ENCODE assay signal across 12 cellular contexts in the genomic region with DNA sequence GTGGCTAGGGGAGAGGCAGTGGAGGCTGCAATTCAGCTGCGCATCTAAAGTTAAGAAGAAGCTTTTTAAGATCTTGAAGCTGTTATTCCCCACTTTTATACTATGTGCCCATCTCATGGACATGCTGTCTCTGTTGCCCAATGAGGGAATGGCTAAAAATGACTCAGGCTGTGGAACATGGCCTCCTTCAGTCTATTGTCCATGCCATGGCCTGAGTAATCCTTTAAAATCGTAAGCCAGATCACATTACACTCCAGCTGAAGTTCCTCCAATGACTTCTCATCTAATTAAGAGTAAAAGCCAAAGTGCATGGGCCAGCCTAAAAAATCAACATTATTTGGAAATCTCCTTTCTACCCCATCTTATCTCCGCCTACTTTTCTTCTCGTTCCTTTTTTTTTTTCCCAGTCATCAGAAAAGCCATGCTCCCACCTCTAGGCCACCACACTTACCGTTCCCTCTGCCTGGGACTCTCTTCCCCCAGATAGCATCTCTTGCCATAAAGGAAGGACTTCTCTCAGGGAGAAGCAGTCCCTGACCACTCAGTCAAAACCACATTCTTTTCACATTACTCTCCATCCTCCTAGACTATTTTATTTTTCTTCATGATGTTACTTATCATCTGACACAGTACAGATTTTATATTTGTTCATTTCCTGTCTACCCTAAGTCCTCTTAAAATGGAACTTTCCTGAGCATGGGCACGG.
DNase-seq lines count a peak whose midpoint lies in the region; ATAC-seq, FAIRE-seq and TF ChIP-seq lines count a peak whose summit lies in the region.
"Had no signal": no experiment of that assay in that cellular context is flagged by ENCODE, and none has a peak within 500 bp of the region (broad histone marks: within the 10 kb centered on the region; RNA-seq: fewer than 3 reads in every experiment).

No MANE protein-coding gene starts in this region.

- H3K79me1 ChIP-seq in H1 (ENCODE audit: low read depth, low read length), result no peaks in the 10 kb centered on the region
- H3K79me1 ChIP-seq in mesenchymal stem cell (replicated peaks; ENCODE audit: low read length, poor library complexity, severe bottlenecking), result no peaks in the 10 kb centered on the region

- H4K5ac ChIP-seq in H1 (ENCODE audit: insufficient read length, low read depth, low read length), result no peak overlapping the region

- no peaks in the 10 kb centered on the region for H3K23me2 ChIP-seq in H1 (ENCODE audit: low read depth, low read length)

- H3K36me3 ChIP-seq in H1 (ENCODE audit: control insufficient read depth in 2 of 4, insufficient read depth in 4 of 4, low read length in 3 of 4), result no peaks in the 10 kb centered on the region
- no peaks in the 10 kb centered on the region for H3K36me3 ChIP-seq in mesenchymal stem cell (ENCODE audit: control insufficient read depth in 1 of 2, insufficient read depth in 2 of 2, low read depth in 1 of 2, low read length in 2 of 2)

- no peak for FAIRE-seq in H1 (lab: Jason Lieb, UNC)
- FAIRE-seq: keratinocyte had no signal

- no peak overlapping the region for H3K56ac ChIP-seq in H1 (replicated peaks; ENCODE audit: insufficient read length, low read depth, low read length)

- no peak overlapping the region for H4K91ac ChIP-seq in H1 (replicated peaks; ENCODE audit: insufficient read length, low read length)
- H4K91ac ChIP-seq in mesenchymal stem cell (ENCODE audit: low read length), result peak overlapping the region; percentile 65

- no peak overlapping the region; the same call in 1 of the 2 replicates for H3K18ac ChIP-seq in H1 (ENCODE audit: extremely low read depth, low read length)
- peak overlapping the region in 1 of 2 experiments; percentile 64 for H3K18ac ChIP-seq in mesenchymal stem cell (ENCODE audit: low read depth in 1 of 2, low read length in 2 of 2)

- DNase-seq in AG08395 (ENCODE audit: low spot score) (peak; percentile 86), LHCN-M2 (ENCODE audit: low read depth) (peak; percentile 94), H1 (ENCODE audit: low read depth in 1 of 2, low spot score in 2 of 2) (no peak), mesenchymal stem cell (peak; percentile 80), SK-N-DZ (ENCODE audit: low spot score) (no peak), medulla oblongata (ENCODE audit: extremely low spot score) (no peak), erythroblast (lab: John Stamatoyannopoulos, UW) (no peak)
- DNase-seq: C1 segment of cervical spinal cord; NK-92 treated with Interleukin-12 subunit alpha and Interleukin-12 subunit beta, amount 100 ng/mL, for 24 hours had no signal

- H3K23ac ChIP-seq in H1 (ENCODE audit: insufficient read length), result no peak overlapping the region
- no peak overlapping the region for H3K23ac ChIP-seq in mesenchymal stem cell (ENCODE audit: low read length in 2 of 2)

- TF ChIP-seq EP300 in H1 (IDR thresholded peaks at IDR 0.05; ENCODE audit: borderline replicate concordance in 1 of 2, low read depth in 2 of 2, low read length in 2 of 2), result no peak

- H3K9ac ChIP-seq in H1 (replicated peaks in 1 of 4; ENCODE audit: extremely low read depth in 1 of 4, low read depth in 3 of 4, low read length in 3 of 4), result no peak overlapping the region
- H3K9ac ChIP-seq in mesenchymal stem cell (ENCODE audit: low read length), result peak overlapping the region; percentile 72

- 0 out of 2 replicates have a peak overlapping the region, but pooled peaks have one; percentile 4 for H2AK5ac ChIP-seq in H1 (ENCODE audit: low read depth, low read length)
- H2AK5ac ChIP-seq in mesenchymal stem cell (ENCODE audit: low read length, severe bottlenecking), result peak overlapping the region; percentile 99

- H2BK15ac ChIP-seq in H1 (ENCODE audit: low read length), result no peak overlapping the region
- no peak overlapping the region for H2BK15ac ChIP-seq in mesenchymal stem cell (ENCODE audit: low read depth, poor library complexity, severe bottlenecking)

- H3K79me2 ChIP-seq in H1 (ENCODE audit: control insufficient read depth in 1 of 2, insufficient read depth in 2 of 2, low read length in 2 of 2), result no peaks in the 10 kb centered on the region

- WGBS in H1 (ENCODE audit: extremely low coverage in 1 of 2, insufficient coverage in 1 of 2, insufficient read length in 1 of 2, insufficient replicate concordance in 2 of 2, low coverage in 1 of 2, low lambda C conversion rate in 2 of 2, missing lambda C conversion rate in 1 of 2), 2 experiments, result 87 to 100% methylated on average over 2 to 6 of the region's 6 CpGs
- 51% methylated on average over 6 of the region's 6 CpGs for WGBS in mesenchymal stem cell

- no peak for TF ChIP-seq RAD21 in H1 (IDR thresholded peaks at IDR 0.05 in 1 of 2, conservative IDR thresholded peaks at IDR 0.05 in 1 of 2; ENCODE audit: low read depth in 2 of 2, low read length in 2 of 2)

- H3K27me3 ChIP-seq in H1 (replicated peaks in 1 of 4; ENCODE audit: control insufficient read depth in 3 of 4, extremely low read depth in 1 of 4, insufficient read depth in 3 of 4, low read length in 3 of 4) (no peaks in the 10 kb centered on the region), mesenchymal stem cell (ENCODE audit: control insufficient read depth in 1 of 2, insufficient read depth in 1 of 2, low read length in 2 of 2) (no peaks in the 10 kb centered on the region)

- H3K9me3 ChIP-seq in H1 (ENCODE audit: insufficient read depth in 2 of 2, low read depth in 1 of 2, low read length in 1 of 2) (no peaks in the 10 kb centered on the region), mesenchymal stem cell (ENCODE audit: control insufficient read depth, low read length) (no peaks in the 10 kb centered on the region)

- CTCF ChIA-PET in H1 (lab: Charles Lee; ENCODE audit: partially characterized antibody), result no interaction called here

- H2AFZ ChIP-seq in H1 (ENCODE audit: low read length) (no peak overlapping the region), mesenchymal stem cell (ENCODE audit: low read depth, low read length) (no peak overlapping the region)

- H3K14ac ChIP-seq in H1 (ENCODE audit: insufficient read length), result no peak overlapping the region
- no peak overlapping the region for H3K14ac ChIP-seq in mesenchymal stem cell (ENCODE audit: low read length in 2 of 2)

- H3K4me2 ChIP-seq in H1 (ENCODE audit: insufficient read depth in 1 of 2, low read depth in 2 of 2, low read length in 2 of 2), result no peak overlapping the region
- H3K4me2 ChIP-seq in mesenchymal stem cell (ENCODE audit: low read length, poor library complexity, severe bottlenecking), result no peak overlapping the region

- TF ChIP-seq POLR2A in H1 (IDR thresholded peaks at IDR 0.05; ENCODE audit: control extremely low read depth in 1 of 2, low read depth in 2 of 2, low read length in 2 of 2), result no peak
- no peak for TF ChIP-seq POLR2A in erythroblast (IDR thresholded peaks at IDR 0.05; ENCODE audit: low read length)

- POLR2A ChIA-PET in H1 (lab: Charles Lee; ENCODE audit: partially characterized antibody), result no interaction called here

- no peak overlapping the region for H2BK120ac ChIP-seq in H1 (replicated peaks; ENCODE audit: low read depth, low read length)
- peak overlapping the region; percentile 15 for H2BK120ac ChIP-seq in mesenchymal stem cell (ENCODE audit: low read depth, low read length)

- no peak overlapping the region for H2BK20ac ChIP-seq in H1 (ENCODE audit: low read length)

- no peaks in the 10 kb centered on the region for H4K20me1 ChIP-seq in H1 (replicated peaks in 1 of 2; ENCODE audit: control insufficient read depth in 1 of 2, insufficient read depth in 2 of 2, low read length in 2 of 2)

- H4K8ac ChIP-seq in H1 (ENCODE audit: extremely low read depth, insufficient read depth, low read length) (no peak overlapping the region), mesenchymal stem cell (ENCODE audit: low read length) (no peak overlapping the region)

- no peak overlapping the region for H3K4ac ChIP-seq in H1 (replicated peaks; ENCODE audit: insufficient read length, low read depth, low read length)
- H3K4ac ChIP-seq in mesenchymal stem cell (ENCODE audit: low read depth in 1 of 2, low read length in 2 of 2), result no peak overlapping the region

- H3K4me3 ChIP-seq in H1 (ENCODE audit: extremely low read depth in 1 of 4, insufficient read depth in 2 of 4, low read depth in 3 of 4, low read length in 4 of 4) (no peak overlapping the region), mesenchymal stem cell (ENCODE audit: insufficient read depth in 1 of 2, low read depth in 1 of 2, low read length in 2 of 2) (no peak overlapping the region)

- TF ChIP-seq CTCF in H1 (IDR thresholded peaks at IDR 0.05; ENCODE audit: control extremely low read depth in 1 of 3, insufficient read depth in 1 of 3, low read depth in 1 of 3, low read length in 3 of 3), result no peak

- H2BK12ac ChIP-seq in H1 (ENCODE audit: low read depth, low read length), result no peak overlapping the region
- peak overlapping the region; percentile 59 to 80 for H2BK12ac ChIP-seq in mesenchymal stem cell (ENCODE audit: low read length in 2 of 2)

- no peak overlapping the region for H3K27ac ChIP-seq in H1 (ENCODE audit: low read depth, low read length)
- peak overlapping the region; percentile 86 for H3K27ac ChIP-seq in mesenchymal stem cell (ENCODE audit: low read length, poor library complexity, severe bottlenecking)
- H3K27ac ChIP-seq: VCaP had no signal

- no peak for ATAC-seq in HG03280 (IDR thresholded peaks at IDR 0.05; ENCODE audit: unreplicated experiment)

- H3K4me1 ChIP-seq in H1 (replicated peaks in 1 of 4; ENCODE audit: control insufficient read depth in 3 of 4, insufficient read depth in 4 of 4, low read length in 3 of 4) (peaks cover 0 to 3% (median 1%) of the 10 kb centered on the region in 4 experiments; a peak in 3 of 7 replicates), mesenchymal stem cell (ENCODE audit: control insufficient read depth, insufficient read depth, low read depth, low read length) (peaks cover 8% of the 10 kb centered on the region)

- H2BK5ac ChIP-seq in H1 (ENCODE audit: low read depth, low read length) (0 out of 2 replicates have a peak overlapping the region, but pooled peaks have one; percentile 10), mesenchymal stem cell (ENCODE audit: low read depth, low read length, poor library complexity, severe bottlenecking) (peak overlapping the region; percentile 61)

TF ChIP-seq in H1, 55 proteins besides CTCF, POLR2A, EP300 and RAD21:
- no peak for TF ChIP-seq CBX8 (IDR thresholded peaks at IDR 0.05; ENCODE audit: borderline replicate concordance, low read depth, low read length)

Comparison
In these comparisons a context has a peak if more than half of its experiments do, and no peak if none do; other contexts are left out.
1. DNase-seq: peak in AG08395 (single experiment), LHCN-M2 (single experiment) and mesenchymal stem cell (single experiment); none in H1 (0 of 2), SK-N-DZ (single experiment), medulla oblongata (single experiment) and erythroblast (0 of 2).